28 cellular contexts compared by ENCODE assay signal in genomic region chr6:104813552-104813951, GRCh38. TPM values are rescaled to one million over a fixed set of nuclear protein-coding genes. Genes with fewer than 3 reads are reported as not detected.
DNase-seq lines count a peak whose midpoint lies in the region; ATAC-seq and TF ChIP-seq lines count a peak whose summit lies in the region.
"Had no signal": no experiment of that assay in that cellular context is flagged by ENCODE, and none has a peak within 500 bp of the region (broad histone marks: within the 10 kb centered on the region; RNA-seq: fewer than 3 reads in every experiment).

No MANE protein-coding gene starts in this region.

- H3K27ac ChIP-seq in PC-9: no peak overlapping the region
- H3K27ac ChIP-seq: A549; BLaER1 treated with 17β-estradiol and CSF1 and Interleukin-3, amounts not matched to agents 10 nM and 100 nM; HL-60; KMS-11; SJSA1 had no signal

- no TSS peak for BruUV-seq in PC-9 (replicated peaks; lab: Mats Ljungman, UMichigan)

- no peak overlapping the region for H2AFZ ChIP-seq in PC-9

- peak overlapping the region; percentile 9 for H3K27ac Mint-ChIP-seq in nephron progenitor cell
- H3K27ac Mint-ChIP-seq: CD4-positive, alpha-beta memory T cell; IgD-negative memory B cell had no signal

- no peaks in the 10 kb centered on the region for H3K27me3 ChIP-seq in PC-9 (ENCODE audit: insufficient read depth, low read depth)
- H3K27me3 ChIP-seq: BLaER1 treated with 17β-estradiol and CSF1 and Interleukin-3, amounts not matched to agents 10 nM and 100 nM; SJSA1 had no signal

- H3K36me3 ChIP-seq in PC-9 (ENCODE audit: low read depth): no peaks in the 10 kb centered on the region
- H3K36me3 ChIP-seq: SJSA1 had no signal

- no peaks in the 10 kb centered on the region for H3K4me1 Mint-ChIP-seq in nephron progenitor cell

- TF ChIP-seq CTCF in nephron progenitor cell (IDR thresholded peaks at IDR 0.05) (no peak), PC-9 (conservative IDR thresholded peaks at IDR 0.05) (no peak)

- H3K9me2 ChIP-seq in PC-9 (ENCODE audit: insufficient read depth): no peaks in the 10 kb centered on the region

- no peaks in the 10 kb centered on the region for H3K9me3 ChIP-seq in PC-9 (ENCODE audit: insufficient read depth, low read depth)
- H3K9me3 ChIP-seq: A549, Caco-2, SJSA1 had no signal

- no peaks in the 10 kb centered on the region for H3K79me2 ChIP-seq in PC-9 (ENCODE audit: low read depth)

- H3K27me3 Mint-ChIP-seq in nephron progenitor cell (ENCODE audit: low read depth, poor library complexity): no peaks in the 10 kb centered on the region
- H3K27me3 Mint-ChIP-seq: CD4-positive, alpha-beta memory T cell; IgD-negative memory B cell had no signal

- no peaks in the 10 kb centered on the region for H3K9me3 Mint-ChIP-seq in nephron progenitor cell

- no peak overlapping the region for H3K4me2 ChIP-seq in PC-9
- H3K4me2 ChIP-seq: A549; BLaER1 treated with 17β-estradiol and CSF1 and Interleukin-3, amounts not matched to agents 10 nM and 100 nM; KMS-11 had no signal

- POLR2A ChIA-PET in PC-9 (lab: Charles Lee; ENCODE audit: unreplicated experiment): no interaction called here

- ATAC-seq in GM21717 (IDR thresholded peaks at IDR 0.05; ENCODE audit: unreplicated experiment) (peak; percentile 67), HG02798 (IDR thresholded peaks at IDR 0.05; ENCODE audit: poor library complexity, unreplicated experiment) (peak; percentile 48)
- ATAC-seq: A549, HCT116 had no signal

- peak; percentile 1 for DNase-seq in GM19238 (ENCODE audit: insufficient read length, low spot score)
- no peak for DNase-seq in nephron progenitor cell
- no peak for DNase-seq in PC-9
- no peak for DNase-seq in stimulated activated CD4-positive, alpha-beta T cell treated with anti-CD3 and anti-CD28 coated beads, Interleukin-4, amount 100 ng/mL, for 1 hour
- no peak for DNase-seq in head of caudate nucleus
- DNase-seq: AML-193; Caco-2; CD4-positive, alpha-beta memory T cell; DMS79; GF-D8; GOT3; NCI-H1048; NCI-H1417 treated with DMSO at 0.1 percent for 48 hours; NCI-H1694 treated with DMSO at 0.1 percent for 48 hours; NCI-H2081; NCI-H2227 treated with DMSO at 0.1 percent for 48 hours; NCI-H526 treated with DMSO at 0.1 percent for 48 hours; Right ventricle myocardium superior; RPMI8226 had no signal

- no peaks in the 10 kb centered on the region; the same call in 1 of the 2 replicates for H3F3A ChIP-seq in PC-9 (ENCODE audit: insufficient read depth, low read depth)

- no peak overlapping the region for H3K4me3 Mint-ChIP-seq in nephron progenitor cell
- H3K4me3 Mint-ChIP-seq: CD4-positive, alpha-beta memory T cell; IgD-negative memory B cell had no signal

- H3K4me3 ChIP-seq in PC-9: no peak overlapping the region
- H3K4me3 ChIP-seq: A549; BLaER1 treated with 17β-estradiol and CSF1 and Interleukin-3, amounts not matched to agents 10 nM and 100 nM; SJSA1 had no signal

- intact Hi-C loops in PC-9 (cut with micrococcal nuclease; ENCODE audit: unreplicated experiment): no loop called here
- intact Hi-C loops in head of caudate nucleus (cut with DNase I): no loop called here

- no peaks in the 10 kb centered on the region for H4K20me1 ChIP-seq in PC-9 (ENCODE audit: insufficient read depth)
- H4K20me1 ChIP-seq: BLaER1 treated with 17β-estradiol and CSF1 and Interleukin-3, amounts not matched to agents 10 nM and 100 nM had no signal

- no peaks in the 10 kb centered on the region for H3K4me1 ChIP-seq in PC-9 (replicated peaks; ENCODE audit: insufficient read depth)
- H3K4me1 ChIP-seq: A549, Caco-2, SJSA1 had no signal

- H3K36me3 Mint-ChIP-seq in nephron progenitor cell (ENCODE audit: low read depth): peaks cover 51% of the 10 kb centered on the region

- CTCF ChIA-PET in PC-9 (lab: Charles Lee): no interaction called here

RNA-seq across cellular contexts. Expression of gene HACE1, which starts 46.2 kb away (rescaled TPM):
- 12.4 and 15.0 TPM in 2 replicates for total RNA-seq in PC-9 (2021)
